In genomic region chr6:2158596-2159271, GRCh38 we compare ENCODE assay signal across 2 cellular contexts.
TF ChIP-seq lines count a peak whose summit lies in the region.

No MANE protein-coding gene starts in this region.

TF ChIP-seq in HEK293, 187 proteins besides CTCF, POLR2A, EP300 and RAD21 (continued from another document):
- no peak for TF ChIP-seq ZNF645 (tag by site-specific recombination; IDR thresholded peaks at IDR 0.05)

TF ChIP-seq in HepG2, 621 proteins besides CTCF, POLR2A, EP300 and RAD21 (continued from another document):
- TF ChIP-seq ZNF639 (CRISPR knock-in tag; conservative IDR thresholded peaks at IDR 0.05) (no peak), ZBTB33 (CRISPR knock-in tag; IDR thresholded peaks at IDR 0.05) (peak; percentile 99), ZNF597 (CRISPR knock-in tag; IDR thresholded peaks at IDR 0.05) (no peak), ZBTB4 (CRISPR knock-in tag; IDR thresholded peaks at IDR 0.05; ENCODE audit: borderline replicate concordance) (no peak), BATF2 (CRISPR knock-in tag; IDR thresholded peaks at IDR 0.05) (no peak), ZNF674 (CRISPR knock-in tag; IDR thresholded peaks at IDR 0.05; ENCODE audit: low read depth) (no peak), POGZ (CRISPR knock-in tag; IDR thresholded peaks at IDR 0.05) (peak; percentile 55), ZNF276 (CRISPR knock-in tag; IDR thresholded peaks at IDR 0.05; ENCODE audit: low read depth) (no peak), ZNF615 (CRISPR knock-in tag; IDR thresholded peaks at IDR 0.05; ENCODE audit: borderline replicate concordance) (no peak)
